ENCODE assay signal across 15 cellular contexts in genomic region chr12:28759334-28759733, GRCh38.
DNase-seq lines count a peak whose midpoint lies in the region; ATAC-seq and TF ChIP-seq lines count a peak whose summit lies in the region.
"Had no signal": no experiment of that assay in that cellular context is flagged by ENCODE, and none has a peak within 500 bp of the region (broad histone marks: within the 10 kb centered on the region; RNA-seq: fewer than 3 reads in every experiment).

No MANE protein-coding gene starts in this region.

- peak; percentile 59 for ATAC-seq in activated naive CD8-positive, alpha-beta T cell treated with anti-CD3 and anti-CD28 coated beads, Interleukin-2, amount 50 U/mL, for 24 hours
- ATAC-seq in lower lobe of right lung, result no peak
- ATAC-seq: gastrocnemius medialis, Panc1, psoas muscle had no signal

- 67 to 88% methylated on average over 1 of the region's 1 CpG for WGBS in tibial nerve, 2 donors

- no peak for TF ChIP-seq EP300 in tibial nerve (IDR thresholded peaks at IDR 0.05)

- H3K4me2 ChIP-seq in PC-9, result no peak overlapping the region

- no peak overlapping the region for H3K4me3 Mint-ChIP-seq in activated naive CD8-positive, alpha-beta T cell treated with anti-CD3 and anti-CD28 coated beads, Interleukin-2, amount 50 U/mL, for 24 hours
- no peak overlapping the region for H3K4me3 Mint-ChIP-seq in activated naive CD8-positive, alpha-beta T cell treated with anti-CD3 and anti-CD28 coated beads for 36 hours

- no peak overlapping the region for H3K27ac Mint-ChIP-seq in activated naive CD8-positive, alpha-beta T cell treated with anti-CD3 and anti-CD28 coated beads, Interleukin-2, amount 50 U/mL, for 24 hours
- no peak overlapping the region for H3K27ac Mint-ChIP-seq in activated naive CD8-positive, alpha-beta T cell treated with anti-CD3 and anti-CD28 coated beads for 36 hours

- no peaks in the 10 kb centered on the region for H3K36me3 Mint-ChIP-seq in activated naive CD8-positive, alpha-beta T cell treated with anti-CD3 and anti-CD28 coated beads, Interleukin-2, amount 50 U/mL, for 24 hours (ENCODE audit: low read depth)
- no peaks in the 10 kb centered on the region for H3K36me3 Mint-ChIP-seq in activated naive CD8-positive, alpha-beta T cell treated with anti-CD3 and anti-CD28 coated beads for 36 hours

- peaks cover 3% of the 10 kb centered on the region for H3K27me3 Mint-ChIP-seq in activated naive CD8-positive, alpha-beta T cell treated with anti-CD3 and anti-CD28 coated beads, Interleukin-2, amount 50 U/mL, for 24 hours
- H3K27me3 Mint-ChIP-seq in activated naive CD8-positive, alpha-beta T cell treated with anti-CD3 and anti-CD28 coated beads for 36 hours, result no peaks in the 10 kb centered on the region

- H3K36me3 ChIP-seq in PC-9 (ENCODE audit: low read depth), result no peaks in the 10 kb centered on the region
- H3K36me3 ChIP-seq in tibial nerve, result no peaks in the 10 kb centered on the region
- no peaks in the 10 kb centered on the region for H3K36me3 ChIP-seq in lower lobe of right lung
- H3K36me3 ChIP-seq: gastrocnemius medialis had no signal

- POLR2A ChIA-PET in PC-9 (lab: Charles Lee; ENCODE audit: unreplicated experiment), result no interaction called here

- DNase-seq in activated naive CD8-positive, alpha-beta T cell treated with anti-CD3 and anti-CD28 coated beads, Interleukin-2, amount 50 U/mL, for 24 hours, result no peak
- no peak for DNase-seq in activated naive CD8-positive, alpha-beta T cell treated with anti-CD3 and anti-CD28 coated beads for 36 hours
- DNase-seq in PC-9, result peak; percentile 14 to 75
- DNase-seq in fibroblast of mammary gland (ENCODE audit: low read depth), result peak; percentile 62
- DNase-seq in skeletal muscle cell (ENCODE audit: low read depth), result peak; percentile 2
- no peak for DNase-seq in tibial nerve (ENCODE audit: low spot score in 2 of 2)
- no peak for DNase-seq in lower lobe of right lung
- DNase-seq in medulla oblongata (ENCODE audit: extremely low spot score), result no peak
- DNase-seq: EL, gastrocnemius medialis, NCI-H1694, psoas muscle, testis had no signal

- no peaks in the 10 kb centered on the region for H4K20me1 ChIP-seq in PC-9 (ENCODE audit: insufficient read depth)

- H3K79me2 ChIP-seq in PC-9 (ENCODE audit: low read depth), result no peaks in the 10 kb centered on the region

- H3K27me3 ChIP-seq in PC-9 (ENCODE audit: insufficient read depth, low read depth) (no peaks in the 10 kb centered on the region), tibial nerve (no peaks in the 10 kb centered on the region), lower lobe of right lung (ENCODE audit: low read depth) (no peaks in the 10 kb centered on the region)
- H3K27me3 ChIP-seq: gastrocnemius medialis, testis had no signal

- CTCF ChIA-PET in PC-9 (lab: Charles Lee), result no interaction called here

- no peak for TF ChIP-seq POLR2A in tibial nerve (IDR thresholded peaks at IDR 0.05)

- H3K9me2 ChIP-seq in PC-9 (ENCODE audit: insufficient read depth), result no peaks in the 10 kb centered on the region

- peaks cover 6% of the 10 kb centered on the region for H3K9me3 Mint-ChIP-seq in activated naive CD8-positive, alpha-beta T cell treated with anti-CD3 and anti-CD28 coated beads, Interleukin-2, amount 50 U/mL, for 24 hours
- H3K9me3 Mint-ChIP-seq in activated naive CD8-positive, alpha-beta T cell treated with anti-CD3 and anti-CD28 coated beads for 36 hours, result peaks cover 5% of the 10 kb centered on the region

- BruUV-seq in PC-9 (replicated peaks; lab: Mats Ljungman, UMichigan), result no TSS peak

- TF ChIP-seq CTCF in PC-9 (conservative IDR thresholded peaks at IDR 0.05), result no peak
- no peak for TF ChIP-seq CTCF in fibroblast of mammary gland (conservative IDR thresholded peaks at IDR 0.05; ENCODE audit: control insufficient read depth, insufficient read depth, low read depth, low read length)
- TF ChIP-seq CTCF in tibial nerve (IDR thresholded peaks at IDR 0.05), result no peak
- TF ChIP-seq CTCF in lower lobe of right lung (IDR thresholded peaks at IDR 0.05), result no peak

- H3K4me3 ChIP-seq in PC-9 (no peak overlapping the region), fibroblast of mammary gland (ENCODE audit: control insufficient read depth, low read depth, low read length) (no peak overlapping the region), skeletal muscle cell (ENCODE audit: low read depth, low read length) (no peak overlapping the region), tibial nerve (no peak overlapping the region), lower lobe of right lung (no peak overlapping the region)
- H3K4me3 ChIP-seq: gastrocnemius medialis, psoas muscle, testis had no signal

- no peaks in the 10 kb centered on the region for H3K4me1 ChIP-seq in PC-9 (replicated peaks; ENCODE audit: insufficient read depth)
- H3K4me1 ChIP-seq in tibial nerve, result no peaks in the 10 kb centered on the region
- no peaks in the 10 kb centered on the region for H3K4me1 ChIP-seq in lower lobe of right lung
- H3K4me1 ChIP-seq: gastrocnemius medialis, psoas muscle, testis had no signal

- H3K27ac ChIP-seq in PC-9 (no peak overlapping the region), tibial nerve (no peak overlapping the region), lower lobe of right lung (no peak overlapping the region)
- H3K27ac ChIP-seq: gastrocnemius medialis, psoas muscle, testis, VCaP had no signal

- intact Hi-C loops in PC-9 (cut with micrococcal nuclease; ENCODE audit: unreplicated experiment), result no loop called here
- intact Hi-C loops in lower lobe of right lung (cut with DNase I), result no loop called here

- peaks cover 2% of the 10 kb centered on the region for H3K4me1 Mint-ChIP-seq in activated naive CD8-positive, alpha-beta T cell treated with anti-CD3 and anti-CD28 coated beads, Interleukin-2, amount 50 U/mL, for 24 hours
- no peaks in the 10 kb centered on the region for H3K4me1 Mint-ChIP-seq in activated naive CD8-positive, alpha-beta T cell treated with anti-CD3 and anti-CD28 coated beads for 36 hours

- H3F3A ChIP-seq in PC-9 (ENCODE audit: insufficient read depth, low read depth), result no peaks in the 10 kb centered on the region; the same call in 1 of the 2 replicates

- no peaks in the 10 kb centered on the region for H3K9me3 ChIP-seq in PC-9 (ENCODE audit: insufficient read depth, low read depth)
- peaks cover 0 to 8% (median 0%) of the 10 kb centered on the region in 4 donors for H3K9me3 ChIP-seq in tibial nerve
- no peaks in the 10 kb centered on the region for H3K9me3 ChIP-seq in lower lobe of right lung
- H3K9me3 ChIP-seq: gastrocnemius medialis, psoas muscle, testis had no signal

- H2AFZ ChIP-seq in PC-9, result no peak overlapping the region

Comparison
In these comparisons a context has a peak if more than half of its experiments do, and no peak if none do; other contexts are left out.
1. DNase-seq: peak in PC-9 (2 of 2), fibroblast of mammary gland (single experiment) and skeletal muscle cell (single experiment); none in activated naive CD8-positive, alpha-beta T cell treated with anti-CD3 and anti-CD28 coated beads, Interleukin-2, amount 50 U/mL, for 24 hours (single experiment), activated naive CD8-positive, alpha-beta T cell treated with anti-CD3 and anti-CD28 coated beads for 36 hours (single experiment), tibial nerve (0 of 2), lower lobe of right lung (single experiment) and medulla oblongata (single experiment).